11 cellular contexts compared by ENCODE assay signal in genomic region chr22:35742342-35743100, GRCh38. TPM values are rescaled to one million over a fixed set of nuclear protein-coding genes. Genes with fewer than 3 reads are reported as not detected.
A peak's percentile ranks its signal among the peaks of the same experiment; 100 is the strongest.
DNase-seq lines count a peak whose midpoint lies in the region; ATAC-seq and TF ChIP-seq lines count a peak whose summit lies in the region.
"Had no signal": no experiment of that assay in that cellular context is flagged by ENCODE, and none has a peak within 500 bp of the region (broad histone marks: within the 10 kb centered on the region; RNA-seq: fewer than 3 reads in every experiment).

No MANE protein-coding gene starts in this region.

- no peaks in the 10 kb centered on the region for H3K27me3 Mint-ChIP-seq in stimulated activated naive CD8-positive, alpha-beta T cell treated with anti-CD3 and anti-CD28 coated beads, Interleukin-15, amount 100 ng/mL, for 72 hours

- no peak for DNase-seq in stimulated activated naive CD8-positive, alpha-beta T cell treated with anti-CD3 and anti-CD28 coated beads, Interleukin-15, Interleukin-2, amounts not matched to agents 100 U/mL and 50 U/mL, for 24 hours
- DNase-seq in stimulated activated naive CD8-positive, alpha-beta T cell treated with anti-CD3 and anti-CD28 coated beads, Interleukin-15, amount 100 ng/mL, for 72 hours: no peak
- DNase-seq in brain pericyte (ENCODE audit: low read depth, low spot score) (peak; percentile 53), kidney epithelial cell (ENCODE audit: low read depth) (peak; percentile 21), vagina (ENCODE audit: extremely low spot score in 2 of 2) (no peak), SHP77 (lab: John Stamatoyannopoulos, UW) (no peak)
- DNase-seq: activated CD8-positive, alpha-beta memory T cell treated with anti-CD3 and anti-CD28 coated beads, Interleukin-2, amount 50 U/mL, for 48 hours had no signal

- H3K4me3 ChIP-seq in kidney epithelial cell (ENCODE audit: low read depth, low read length) (no peak overlapping the region), vagina (no peak overlapping the region)

- no peak overlapping the region for H3K4me3 Mint-ChIP-seq in stimulated activated naive CD8-positive, alpha-beta T cell treated with anti-CD3 and anti-CD28 coated beads, Interleukin-15, amount 100 ng/mL, for 72 hours

- no peaks in the 10 kb centered on the region for H3K9me3 ChIP-seq in vagina

- no peaks in the 10 kb centered on the region for H3K9me3 Mint-ChIP-seq in stimulated activated naive CD8-positive, alpha-beta T cell treated with anti-CD3 and anti-CD28 coated beads, Interleukin-15, amount 100 ng/mL, for 72 hours

- peak; percentile 36 for ATAC-seq in stimulated activated naive CD8-positive, alpha-beta T cell treated with anti-CD3 and anti-CD28 coated beads, Interleukin-15, Interleukin-2, amounts not matched to agents 100 U/mL and 50 U/mL, for 24 hours
- ATAC-seq in stimulated activated naive CD8-positive, alpha-beta T cell treated with anti-CD3 and anti-CD28 coated beads, Interleukin-15, amount 100 ng/mL, for 72 hours: no peak
- no peak for ATAC-seq in GM18511 (IDR thresholded peaks at IDR 0.05; ENCODE audit: unreplicated experiment)
- ATAC-seq in HG03457 (IDR thresholded peaks at IDR 0.05; ENCODE audit: unreplicated experiment): no peak

- H3K27me3 ChIP-seq in kidney epithelial cell (ENCODE audit: control insufficient read depth, insufficient read depth, low read length) (no peaks in the 10 kb centered on the region), vagina (no peaks in the 10 kb centered on the region)

- peak overlapping the region; percentile 38 for H3K27ac ChIP-seq in vagina

- TF ChIP-seq CTCF in kidney epithelial cell (IDR thresholded peaks at IDR 0.05; ENCODE audit: insufficient read depth, low read length, poor library complexity, severe bottlenecking) (no peak), vagina (IDR thresholded peaks at IDR 0.05) (no peak)

- peaks cover 2% of the 10 kb centered on the region for H3K36me3 ChIP-seq in kidney epithelial cell (ENCODE audit: control insufficient read depth, insufficient read depth, low read length)
- H3K36me3 ChIP-seq in vagina: peaks cover 0 to 19% of the 10 kb centered on the region in 2 donors

- H3K27ac Mint-ChIP-seq in stimulated activated naive CD8-positive, alpha-beta T cell treated with anti-CD3 and anti-CD28 coated beads, Interleukin-15, amount 100 ng/mL, for 72 hours: no peak overlapping the region

- H3K4me1 ChIP-seq in vagina: no peaks in the 10 kb centered on the region

- H3K4me1 Mint-ChIP-seq in stimulated activated naive CD8-positive, alpha-beta T cell treated with anti-CD3 and anti-CD28 coated beads, Interleukin-15, amount 100 ng/mL, for 72 hours: no peaks in the 10 kb centered on the region

- no peak for TF ChIP-seq POLR2A in vagina (IDR thresholded peaks at IDR 0.05)

- intact Hi-C loops in vagina (cut with DNase I): no loop called here

RNA-seq across cellular contexts. Expression of gene APOL5, which starts 24.8 kb away (rescaled TPM):
- total RNA-seq in kidney epithelial cell: not detected in 2 replicates
- not detected for total RNA-seq in vagina
- total RNA-seq: epithelial cell of proximal tubule, subcutaneous adipose tissue had no signal

Comparison
In these comparisons a context has a peak if more than half of its experiments do, and no peak if none do; other contexts are left out.
1. DNase-seq: peak in brain pericyte (single experiment) and kidney epithelial cell (single experiment); none in stimulated activated naive CD8-positive, alpha-beta T cell treated with anti-CD3 and anti-CD28 coated beads, Interleukin-15, Interleukin-2, amounts not matched to agents 100 U/mL and 50 U/mL, for 24 hours (single experiment), stimulated activated naive CD8-positive, alpha-beta T cell treated with anti-CD3 and anti-CD28 coated beads, Interleukin-15, amount 100 ng/mL, for 72 hours (0 of 2), vagina (0 of 2) and SHP77 (0 of 2).